Comparison of ENCODE assay signal across 7 cellular contexts in the genomic region with DNA sequence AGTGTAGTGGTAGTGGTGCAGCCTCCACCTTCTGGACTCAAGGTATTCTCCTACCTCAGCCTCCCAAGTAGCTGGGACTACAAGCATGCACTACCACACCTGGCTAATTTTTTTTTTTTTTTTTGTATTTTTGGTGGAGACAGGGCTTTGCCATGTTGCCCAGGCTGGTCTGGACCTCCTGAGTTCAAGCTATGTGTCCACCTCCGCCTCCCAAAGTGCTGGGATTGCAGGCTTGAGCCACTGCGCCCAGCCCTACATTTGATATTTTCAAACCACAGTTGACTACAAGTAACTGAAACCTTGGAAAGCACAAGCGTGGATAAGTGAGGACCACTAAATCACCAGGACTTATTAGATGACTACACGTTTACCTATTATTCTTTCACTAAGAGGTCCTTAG. TPM values are rescaled to one million over a fixed set of nuclear protein-coding genes. Genes with fewer than 3 reads are reported as not detected.
"Had no signal": no experiment of that assay in that cellular context is flagged by ENCODE, and none has a peak within 500 bp of the region (broad histone marks: within the 10 kb centered on the region; RNA-seq: fewer than 3 reads in every experiment).

No MANE protein-coding gene starts in this region.

- ATAC-seq: HepG2 had no signal

- DNase-seq: IMR-90, KBM-7 had no signal

- H3K27ac ChIP-seq: HL-60 had no signal

- H3K36me3 Mint-ChIP-seq: IgD-negative memory B cell had no signal

- H3K4me3 ChIP-seq: K562 had no signal

- H3K4me1 Mint-ChIP-seq: IgD-negative memory B cell had no signal

- H3K27ac Mint-ChIP-seq: IgD-negative memory B cell had no signal

- H3K4me3 Mint-ChIP-seq: IgD-negative memory B cell had no signal

RNA-seq across cellular contexts. Expression of a gene that starts 10.0 kb away (rescaled TPM):
- total RNA-seq: HepG2, HT-29, IMR-90 had no signal
- polyA plus RNA-seq: HepG2, IgD-negative memory B cell, K562 had no signal

RNA-seq across cellular contexts. Expression of a gene that starts 59.8 kb away (rescaled TPM):
- total RNA-seq: HepG2, HT-29, IMR-90, K562 had no signal
- polyA plus RNA-seq: HepG2, IgD-negative memory B cell, IMR-90, K562 had no signal
